ENCODE assay signal across 14 cellular contexts in genomic region chr10:124731551-124731950, GRCh38. TPM values are rescaled to one million over a fixed set of nuclear protein-coding genes. Genes with fewer than 3 reads are reported as not detected.
DNase-seq lines count a peak whose midpoint lies in the region; ATAC-seq lines count a peak whose summit lies in the region.
"Had no signal": no experiment of that assay in that cellular context is flagged by ENCODE, and none has a peak within 500 bp of the region (broad histone marks: within the 10 kb centered on the region; RNA-seq: fewer than 3 reads in every experiment).

No MANE protein-coding gene starts in this region.

- peaks cover 0 to 5% (median 0%) of the 10 kb centered on the region in 3 donors for H3K36me3 ChIP-seq in skeletal muscle tissue (ENCODE audit: control insufficient read depth in 3 of 3, insufficient read depth in 3 of 3, low read length in 3 of 3)
- H3K36me3 ChIP-seq: cardiac muscle cell had no signal

- H3K9me3 Mint-ChIP-seq in effector memory CD8-positive, alpha-beta T cell, result no peaks in the 10 kb centered on the region
- H3K9me3 Mint-ChIP-seq: activated naive CD4-positive, alpha-beta T cell treated with anti-CD3 and anti-CD28 coated beads, Interleukin-2, amount 50 U/mL, for 24 hours; neural crest cell had no signal

- DNase-seq in right cardiac atrium, result no peak
- no peak for DNase-seq in Right ventricle myocardium superior
- DNase-seq in effector memory CD8-positive, alpha-beta T cell, result no peak
- DNase-seq in effector CD8-positive, alpha-beta T cell (lab: John Stamatoyannopoulos, UW), result no peak
- no peak for DNase-seq in HCEC 1CT
- DNase-seq in middle frontal gyrus (ENCODE audit: extremely low spot score, low spot score), result no peak
- DNase-seq: NCI-H2081 treated with DMSO at 0.1 percent for 48 hours, SHP77 treated with DMSO at 0.1 percent for 48 hours had no signal

- H3K27ac ChIP-seq in right cardiac atrium (ENCODE audit: low read length), result peak overlapping the region; percentile 53
- no peak overlapping the region for H3K27ac ChIP-seq in skeletal muscle tissue (ENCODE audit: low read depth, low read length)
- H3K27ac ChIP-seq: epithelial cell of prostate had no signal

- 76% methylated on average over 9 of the region's 9 CpGs for WGBS in right cardiac atrium

- H3K36me3 Mint-ChIP-seq in effector memory CD8-positive, alpha-beta T cell (ENCODE audit: insufficient read depth), result peaks cover 57% of the 10 kb centered on the region

- no peaks in the 10 kb centered on the region for H3K27me3 Mint-ChIP-seq in effector memory CD8-positive, alpha-beta T cell
- H3K27me3 Mint-ChIP-seq: activated naive CD4-positive, alpha-beta T cell treated with anti-CD3 and anti-CD28 coated beads, Interleukin-2, amount 50 U/mL, for 24 hours had no signal

- H3K4me1 ChIP-seq in right cardiac atrium (ENCODE audit: control insufficient read depth, insufficient read depth, low read length) (peaks cover 61% of the 10 kb centered on the region), skeletal muscle tissue (ENCODE audit: control insufficient read depth in 3 of 3, insufficient read depth in 3 of 3, low read length in 3 of 3) (peaks cover 77 to 87% (median 85%) of the 10 kb centered on the region in 3 donors)

- no peaks in the 10 kb centered on the region for H3K27me3 ChIP-seq in right cardiac atrium (ENCODE audit: control insufficient read depth, insufficient read depth)
- no peaks in the 10 kb centered on the region for H3K27me3 ChIP-seq in skeletal muscle tissue (ENCODE audit: control insufficient read depth in 3 of 3, insufficient read depth in 3 of 3, low read length in 3 of 3)
- H3K27me3 ChIP-seq: cardiac muscle cell had no signal

- H3K4me1 Mint-ChIP-seq in effector memory CD8-positive, alpha-beta T cell (ENCODE audit: low read depth in 2 of 2), result peaks cover 82 to 89% of the 10 kb centered on the region in 2 donors

- no peak for ATAC-seq in right cardiac atrium
- ATAC-seq in Right ventricle myocardium superior (ENCODE audit: poor library complexity), result no peak
- ATAC-seq in effector memory CD8-positive, alpha-beta T cell (replicated peaks), result no peak
- ATAC-seq in HG02763 (IDR thresholded peaks at IDR 0.05; ENCODE audit: unreplicated experiment), result no peak

- no peaks in the 10 kb centered on the region for H3K9me3 ChIP-seq in right cardiac atrium (ENCODE audit: control insufficient read depth, low read length)
- no peaks in the 10 kb centered on the region for H3K9me3 ChIP-seq in skeletal muscle tissue (ENCODE audit: control insufficient read depth in 3 of 3, low read length in 3 of 3)

- intact Hi-C loops in right cardiac atrium (cut with DNase I) (loop anchor here in 3 of 4 donors (10.0 kb wide), 1 partner anchor 47 kb away; no protein-coding TSS in a partner anchor), Right ventricle myocardium superior (cut with DNase I) (loop anchor here (10.0 kb wide), 1 partner anchor 47 kb away; no protein-coding TSS in a partner anchor)

- H3K27ac Mint-ChIP-seq in effector memory CD8-positive, alpha-beta T cell, result peak overlapping the region; percentile 96 to 98

- H3K4me3 Mint-ChIP-seq in effector memory CD8-positive, alpha-beta T cell, result peak overlapping the region; percentile 91 to 93
- H3K4me3 Mint-ChIP-seq: activated naive CD4-positive, alpha-beta T cell treated with anti-CD3 and anti-CD28 coated beads, Interleukin-2, amount 50 U/mL, for 24 hours; neural crest cell had no signal

- no peak overlapping the region for H3K4me3 ChIP-seq in right cardiac atrium (ENCODE audit: low read length)
- no peak overlapping the region for H3K4me3 ChIP-seq in skeletal muscle tissue (ENCODE audit: low read length in 3 of 3)
- H3K4me3 ChIP-seq: cardiac muscle cell had no signal

- peak overlapping the region in 2 of 3 donors; percentile 54 to 73 for H3K9ac ChIP-seq in skeletal muscle tissue (ENCODE audit: low read depth in 1 of 3, low read length in 3 of 3)

RNA-seq across cellular contexts. Expression of gene FAM53B, which starts 12.6 kb away (rescaled TPM):
- total RNA-seq in right cardiac atrium, result 10 to 100 TPM; 34.6 to 58.3 (median 49.8) TPM
- 39.5 TPM for polyA plus RNA-seq in right cardiac atrium
- 38.1 TPM for total RNA-seq in Right ventricle myocardium superior
- 32.4 TPM for total RNA-seq in skeletal muscle tissue
